Comparison of ENCODE assay signal across 23 cellular contexts in the genomic region with DNA sequence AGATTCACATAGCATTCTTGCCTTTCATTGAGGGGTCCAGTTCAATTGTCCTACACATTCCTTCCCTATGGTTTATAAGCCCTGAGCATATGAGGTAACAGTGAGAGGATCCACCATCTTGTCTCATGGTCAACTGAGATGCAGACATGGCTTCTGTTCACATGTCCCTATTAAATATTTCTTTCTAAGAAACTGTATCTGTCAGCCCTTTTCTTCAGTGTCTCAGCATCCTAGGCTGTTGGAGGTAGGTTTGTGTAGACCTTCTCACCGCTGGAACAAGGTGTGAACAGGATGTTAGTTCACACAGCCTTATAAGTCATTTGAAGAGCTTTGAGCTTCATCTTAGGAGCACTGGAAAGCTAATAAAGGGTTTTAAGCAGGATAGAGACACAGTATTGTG.
"Had no signal": no experiment of that assay in that cellular context is flagged by ENCODE, and none has a peak within 500 bp of the region (broad histone marks: within the 10 kb centered on the region; RNA-seq: fewer than 3 reads in every experiment).

No MANE protein-coding gene starts in this region.

- H3K27ac ChIP-seq: HL-60, SJSA1, SK-N-MC had no signal

- H3K36me3 ChIP-seq: MG63, SJSA1 had no signal

- H3K27me3 ChIP-seq: MG63, SJSA1 had no signal

- H3K4me1 ChIP-seq: SJSA1 had no signal

- FAIRE-seq: HTR-8/SVneo, RCC 7860 had no signal

- H3K9me3 ChIP-seq: MG63, SJSA1 had no signal

- H3K4me3 ChIP-seq: MG63, SJSA1, SK-N-MC had no signal

- DNase-seq: Karpas-422, KG1, MG63, NCI-H1092 treated with DMSO at 0.1 percent for 48 hours, NCI-H1436, NCI-H187, NCI-H2029, NCI-H2081 treated with DMSO at 0.1 percent for 48 hours, NCI-H2171, NCI-H226, NCI-H446, NCI-H510A, NCI-H524 treated with DMSO at 0.1 percent for 48 hours, NCI-H69, NCI-H774, Right ventricle myocardium superior, RPMI8226, SIG-M5 had no signal
